ENCODE assay signal across 14 cellular contexts in the genomic region with DNA sequence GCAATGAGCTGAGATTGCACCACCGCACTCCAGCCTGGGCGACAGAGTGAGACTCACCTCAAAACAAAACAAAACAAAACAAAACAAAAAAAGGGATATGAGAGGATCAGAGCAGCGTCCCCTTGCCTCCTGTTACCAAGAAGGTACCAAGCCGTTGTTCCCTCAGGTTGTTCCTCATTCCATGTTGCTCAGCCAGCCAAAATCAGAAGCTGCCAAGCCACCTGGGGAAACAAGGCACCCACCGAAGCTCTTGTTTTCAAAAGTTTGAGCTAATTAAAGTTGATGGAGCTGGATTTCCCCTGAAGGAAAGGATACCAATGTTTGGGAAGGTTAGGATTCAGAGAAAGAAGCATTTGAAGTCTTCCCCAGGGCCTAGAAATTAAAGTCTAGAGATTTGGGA. TPM values are rescaled to one million over a fixed set of nuclear protein-coding genes. Genes with fewer than 3 reads are reported as not detected.
DNase-seq lines count a peak whose midpoint lies in the region; ATAC-seq and TF ChIP-seq lines count a peak whose summit lies in the region.
"Had no signal": no experiment of that assay in that cellular context is flagged by ENCODE, and none has a peak within 500 bp of the region (broad histone marks: within the 10 kb centered on the region; RNA-seq: fewer than 3 reads in every experiment).

No MANE protein-coding gene starts in this region.

- peak; percentile 22 for DNase-seq in natural killer cell treated with Interleukin-12 subunit alpha and Interleukin-12 subunit beta and Interleukin-15 and Interleukin-18, amount 100 ng/mL, for 72 hours (ENCODE audit: low spot score)
- DNase-seq in natural killer cell = no peak
- DNase-seq in posterior vena cava (ENCODE audit: low spot score) = peak; percentile 11
- no peak for DNase-seq in NCI-H82 treated with DMSO at 0.1 percent for 48 hours (lab: John Stamatoyannopoulos, UW; ENCODE audit: unreplicated experiment)
- DNase-seq in NCI-H2227 treated with DMSO at 0.1 percent for 48 hours (lab: John Stamatoyannopoulos, UW) = no peak
- DNase-seq: 8988T; ACHN; BE2C; Caco-2; Calu3; CD4-positive, alpha-beta T cell; CD8-positive, alpha-beta T cell; DMS79 treated with DMSO at 0.1 percent for 48 hours; GF-D8 had no signal

- peaks cover 0 to 5% of the 10 kb centered on the region in 2 donors for H3K4me1 Mint-ChIP-seq in natural killer cell treated with Interleukin-12 subunit alpha and Interleukin-12 subunit beta and Interleukin-15 and Interleukin-18, amount 100 ng/mL, for 72 hours (ENCODE audit: low read depth in 2 of 2)
- peaks cover 0 to 6% of the 10 kb centered on the region in 2 donors for H3K4me1 Mint-ChIP-seq in natural killer cell

- H3K9me3 Mint-ChIP-seq in natural killer cell treated with Interleukin-12 subunit alpha and Interleukin-12 subunit beta and Interleukin-15 and Interleukin-18, amount 100 ng/mL, for 72 hours = no peaks in the 10 kb centered on the region
- no peaks in the 10 kb centered on the region for H3K9me3 Mint-ChIP-seq in natural killer cell
- H3K9me3 Mint-ChIP-seq: CD4-positive, alpha-beta T cell; CD8-positive, alpha-beta T cell had no signal

- no peak overlapping the region for H3K4me3 Mint-ChIP-seq in natural killer cell treated with Interleukin-12 subunit alpha and Interleukin-12 subunit beta and Interleukin-15 and Interleukin-18, amount 100 ng/mL, for 72 hours
- no peak overlapping the region for H3K4me3 Mint-ChIP-seq in natural killer cell
- H3K4me3 Mint-ChIP-seq: CD4-positive, alpha-beta T cell; CD8-positive, alpha-beta T cell had no signal

- no peaks in the 10 kb centered on the region for H3K36me3 Mint-ChIP-seq in natural killer cell treated with Interleukin-12 subunit alpha and Interleukin-12 subunit beta and Interleukin-15 and Interleukin-18, amount 100 ng/mL, for 72 hours
- H3K36me3 Mint-ChIP-seq in natural killer cell = no peaks in the 10 kb centered on the region
- H3K36me3 Mint-ChIP-seq: CD8-positive, alpha-beta T cell had no signal

- no peak for TF ChIP-seq CTCF in natural killer cell (IDR thresholded peaks at IDR 0.05)

- H3K27ac Mint-ChIP-seq in natural killer cell treated with Interleukin-12 subunit alpha and Interleukin-12 subunit beta and Interleukin-15 and Interleukin-18, amount 100 ng/mL, for 72 hours = no peak overlapping the region
- H3K27ac Mint-ChIP-seq in natural killer cell = no peak overlapping the region
- H3K27ac Mint-ChIP-seq: CD4-positive, alpha-beta T cell; CD8-positive, alpha-beta T cell had no signal

- intact Hi-C loops in natural killer cell (cut with micrococcal nuclease) = no loop called here
- intact Hi-C loops in posterior vena cava (cut with DNase I) = no loop called here

- peaks cover 11 to 13% of the 10 kb centered on the region in 2 donors for H3K27me3 Mint-ChIP-seq in natural killer cell treated with Interleukin-12 subunit alpha and Interleukin-12 subunit beta and Interleukin-15 and Interleukin-18, amount 100 ng/mL, for 72 hours
- peaks cover 12 to 14% of the 10 kb centered on the region in 2 donors for H3K27me3 Mint-ChIP-seq in natural killer cell (ENCODE audit: low read depth in 2 of 2)

- ATAC-seq in natural killer cell treated with Interleukin-12 subunit alpha and Interleukin-12 subunit beta and Interleukin-15 and Interleukin-18, amount 100 ng/mL, for 72 hours = no peak
- ATAC-seq in natural killer cell = no peak
- ATAC-seq: CD8-positive, alpha-beta T cell had no signal

RNA-seq across cellular contexts. Expression of gene STEAP3, which starts 21.8 kb away (rescaled TPM):
- total RNA-seq in natural killer cell treated with Interleukin-12 subunit alpha and Interleukin-12 subunit beta and Interleukin-15 and Interleukin-18, amount 100 ng/mL, for 72 hours = 1 to 10 TPM; 1.3 to 2.3 TPM
- total RNA-seq in natural killer cell (1 to 10 TPM; 1.7 to 2.5 (median 2.0) TPM), posterior vena cava (1 to 10 TPM; 5.7 to 9.3 TPM)
- total RNA-seq: CD4-positive, alpha-beta T cell; CD8-positive, alpha-beta T cell had no signal

RNA-seq across cellular contexts. Expression of gene C1QL2, which starts 43.3 kb away (rescaled TPM):
- total RNA-seq in natural killer cell treated with Interleukin-12 subunit alpha and Interleukin-12 subunit beta and Interleukin-15 and Interleukin-18, amount 100 ng/mL, for 72 hours = not detected
- total RNA-seq in natural killer cell (not detected), posterior vena cava (not detected)
- total RNA-seq: Caco-2; Calu3; CD4-positive, alpha-beta T cell; CD8-positive, alpha-beta T cell had no signal

Comparison
In these comparisons a context has a peak if more than half of its experiments do, and no peak if none do; other contexts are left out.
1. DNase-seq: peak in natural killer cell treated with Interleukin-12 subunit alpha and Interleukin-12 subunit beta and Interleukin-15 and Interleukin-18, amount 100 ng/mL, for 72 hours (single experiment) and posterior vena cava (single experiment); none in natural killer cell (single experiment), NCI-H82 treated with DMSO at 0.1 percent for 48 hours (single experiment) and NCI-H2227 treated with DMSO at 0.1 percent for 48 hours (single experiment).